8 cellular contexts compared by ENCODE assay signal in the genomic region with DNA sequence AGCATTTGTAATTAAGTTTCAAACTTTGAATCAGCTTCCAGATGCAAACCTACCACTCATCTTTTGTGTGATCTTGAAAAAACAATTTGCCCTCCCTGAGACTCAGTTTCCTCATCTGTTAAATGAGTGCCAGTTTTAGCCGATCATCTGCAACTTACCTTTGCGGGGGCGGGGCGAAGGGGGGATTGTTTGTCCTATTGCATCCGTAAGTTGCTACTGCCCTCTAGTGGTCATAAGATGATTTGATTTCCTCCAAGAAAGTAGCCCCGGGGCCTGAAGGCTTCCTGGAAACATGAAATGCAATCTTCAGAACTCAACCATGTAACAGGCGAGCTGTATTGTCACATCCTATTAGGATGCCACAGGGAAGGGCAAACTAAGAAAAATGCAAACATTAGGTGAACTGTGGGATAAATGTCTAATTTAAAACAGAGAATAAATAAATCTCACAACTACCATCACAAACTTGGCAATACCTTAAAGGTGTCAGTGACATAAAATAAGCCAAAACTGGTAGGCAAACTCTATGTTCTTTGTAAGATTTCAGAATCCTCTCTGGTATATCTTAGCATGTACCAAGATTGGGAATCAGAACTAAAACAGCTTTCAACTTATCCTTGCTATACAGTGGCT.
DNase-seq lines count a peak whose midpoint lies in the region; ATAC-seq and TF ChIP-seq lines count a peak whose summit lies in the region.

No MANE protein-coding gene starts in this region.

- no peak overlapping the region for H3K27ac Mint-ChIP-seq in activated CD4-positive, alpha-beta T cell treated with anti-CD3 and anti-CD28 coated beads, Interleukin-2, amount 10 ng/mL, durations not matched to agents 24 days and 14 days
- H3K27ac Mint-ChIP-seq in effector memory CD8-positive, alpha-beta T cell, result no peak overlapping the region
- H3K27ac Mint-ChIP-seq in mesothelial cell of epicardium, result no peak overlapping the region

- H3K27me3 Mint-ChIP-seq in activated CD4-positive, alpha-beta T cell treated with anti-CD3 and anti-CD28 coated beads, Interleukin-2, amount 10 ng/mL, durations not matched to agents 24 days and 14 days, result no peaks in the 10 kb centered on the region
- H3K27me3 Mint-ChIP-seq in effector memory CD8-positive, alpha-beta T cell, result peaks cover 0 to 8% of the 10 kb centered on the region in 2 donors
- H3K27me3 Mint-ChIP-seq in mesothelial cell of epicardium (ENCODE audit: low read depth), result peaks cover 14% of the 10 kb centered on the region

- H3K4me1 Mint-ChIP-seq in activated CD4-positive, alpha-beta T cell treated with anti-CD3 and anti-CD28 coated beads, Interleukin-2, amount 10 ng/mL, durations not matched to agents 24 days and 14 days, result peaks cover 4% of the 10 kb centered on the region
- H3K4me1 Mint-ChIP-seq in effector memory CD8-positive, alpha-beta T cell (ENCODE audit: low read depth in 2 of 2), result peaks cover 2 to 5% of the 10 kb centered on the region in 2 donors
- no peaks in the 10 kb centered on the region for H3K4me1 Mint-ChIP-seq in mesothelial cell of epicardium

- ATAC-seq in HG03280 (IDR thresholded peaks at IDR 0.05; ENCODE audit: unreplicated experiment) (peak; percentile 52), GM18520 (IDR thresholded peaks at IDR 0.05; ENCODE audit: unreplicated experiment) (no peak)
- no peak for ATAC-seq in effector memory CD8-positive, alpha-beta T cell (replicated peaks)

- intact Hi-C loops in activated CD4-positive, alpha-beta T cell treated with anti-CD3 and anti-CD28 coated beads, Interleukin-2, amount 10 ng/mL, durations not matched to agents 24 days and 14 days (cut with micrococcal nuclease), result loop anchor here (1.0 to 10.0 kb wide), 3 partner anchors 841 to 1872 kb away; no protein-coding TSS in a partner anchor

- no peaks in the 10 kb centered on the region for H3K36me3 Mint-ChIP-seq in activated CD4-positive, alpha-beta T cell treated with anti-CD3 and anti-CD28 coated beads, Interleukin-2, amount 10 ng/mL, durations not matched to agents 24 days and 14 days (ENCODE audit: low read depth)
- no peaks in the 10 kb centered on the region for H3K36me3 Mint-ChIP-seq in effector memory CD8-positive, alpha-beta T cell (ENCODE audit: insufficient read depth)
- no peaks in the 10 kb centered on the region for H3K36me3 Mint-ChIP-seq in mesothelial cell of epicardium

- no peak overlapping the region for H3K4me3 Mint-ChIP-seq in activated CD4-positive, alpha-beta T cell treated with anti-CD3 and anti-CD28 coated beads, Interleukin-2, amount 10 ng/mL, durations not matched to agents 24 days and 14 days
- no peak overlapping the region for H3K4me3 Mint-ChIP-seq in effector memory CD8-positive, alpha-beta T cell
- H3K4me3 Mint-ChIP-seq in mesothelial cell of epicardium, result no peak overlapping the region

- no peaks in the 10 kb centered on the region for H3K9me3 Mint-ChIP-seq in activated CD4-positive, alpha-beta T cell treated with anti-CD3 and anti-CD28 coated beads, Interleukin-2, amount 10 ng/mL, durations not matched to agents 24 days and 14 days
- no peaks in the 10 kb centered on the region for H3K9me3 Mint-ChIP-seq in effector memory CD8-positive, alpha-beta T cell
- peaks cover under 1% of the 10 kb centered on the region for H3K9me3 Mint-ChIP-seq in mesothelial cell of epicardium

- DNase-seq in GM04504 (ENCODE audit: low read depth) (peak; percentile 30), NCI-H510A treated with DMSO at 0.1 percent for 48 hours (lab: John Stamatoyannopoulos, UW) (peak; percentile 32), mesothelial cell of epicardium (ENCODE audit: low spot score in 2 of 2, unreplicated experiment in 2 of 2) (peak; percentile 34 to 60)
- DNase-seq in activated CD4-positive, alpha-beta T cell treated with anti-CD3 and anti-CD28 coated beads, Interleukin-2, amount 10 ng/mL, durations not matched to agents 24 days and 14 days, result peak; percentile 79
- peak; percentile 2 to 19 (median 16) for DNase-seq in effector memory CD8-positive, alpha-beta T cell
- peak; percentile 1 for DNase-seq in stimulated activated naive CD4-positive, alpha-beta T cell treated with Interleukin-2 at 50 U/mL for 16 hours (lab: John Stamatoyannopoulos, UW)

- TF ChIP-seq CTCF in mesothelial cell of epicardium (IDR thresholded peaks at IDR 0.05; ENCODE audit: unreplicated experiment), result peak; percentile 86

Comparison
In these comparisons a context has a peak if more than half of its experiments do, and no peak if none do; other contexts are left out.
1. DNase-seq: peak in every context shown above with its lines; median percentile 79 in activated CD4-positive, alpha-beta T cell treated with anti-CD3 and anti-CD28 coated beads, Interleukin-2, amount 10 ng/mL, durations not matched to agents 24 days and 14 days; 47 in mesothelial cell of epicardium; 32 in NCI-H510A treated with DMSO at 0.1 percent for 48 hours; 30 in GM04504; 16 in effector memory CD8-positive, alpha-beta T cell; 1 in stimulated activated naive CD4-positive, alpha-beta T cell treated with Interleukin-2 at 50 U/mL for 16 hours.